Comparison of ENCODE assay signal across 9 cellular contexts in the genomic region with DNA sequence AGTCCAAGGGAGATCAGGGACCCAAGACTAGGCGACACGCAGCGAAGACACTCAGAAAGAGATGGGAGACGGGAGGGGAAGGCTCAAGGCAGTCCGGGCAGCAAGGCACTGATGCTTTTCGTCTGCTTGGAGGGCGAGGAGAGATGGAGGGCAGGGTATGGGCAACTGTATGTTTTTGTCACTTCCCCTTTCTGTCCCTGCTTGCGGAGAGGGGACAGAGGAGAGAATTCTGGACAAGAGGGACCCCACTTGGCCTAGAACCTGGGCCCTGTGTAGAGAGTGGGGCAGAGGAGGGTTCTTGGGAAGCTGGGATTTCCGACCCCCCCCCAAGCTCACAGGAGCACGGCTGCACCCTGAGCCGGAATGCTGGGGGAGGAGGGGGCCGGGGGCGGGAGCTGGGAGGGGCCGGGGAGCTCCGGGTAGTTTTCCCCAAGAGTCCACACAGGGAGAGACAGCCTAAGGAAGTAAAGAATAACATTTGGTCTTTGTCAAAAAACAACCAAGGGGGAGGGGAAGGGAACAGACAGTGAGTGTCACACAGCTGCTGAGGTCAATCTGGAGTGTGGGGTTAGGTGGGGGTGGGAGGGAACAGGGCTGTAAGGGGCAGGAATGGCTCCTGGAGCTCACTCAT. TPM values are rescaled to one million over a fixed set of nuclear protein-coding genes. Genes with fewer than 3 reads are reported as not detected.
DNase-seq lines count a peak whose midpoint lies in the region; ATAC-seq, FAIRE-seq and TF ChIP-seq lines count a peak whose summit lies in the region.
"Had no signal": no experiment of that assay in that cellular context is flagged by ENCODE, and none has a peak within 500 bp of the region (broad histone marks: within the 10 kb centered on the region; RNA-seq: fewer than 3 reads in every experiment).

No MANE protein-coding gene starts in this region.

- DNase-seq in AG04450 (ENCODE audit: low read depth, low spot score) = no peak
- DNase-seq in KBM-7 = peak; percentile 56
- DNase-seq in GM12878 (ENCODE audit: low read depth, low spot score) = no peak
- DNase-seq in mesenchymal stem cell = peak; percentile 85
- no peak for DNase-seq in activated effector memory CD4-positive, alpha-beta T cell treated with Interleukin-2 at 50 U/mL for 16 hours

- H3K27ac ChIP-seq in AG04450 (ENCODE audit: low read depth, low read length) (peak overlapping the region; percentile 87), GM12878 (ENCODE audit: control insufficient read depth, insufficient read depth) (peak overlapping the region; percentile 90), mesenchymal stem cell (ENCODE audit: low read length, poor library complexity, severe bottlenecking) (peak overlapping the region; percentile 96)

- H3K36me3 ChIP-seq in GM12878 (ENCODE audit: control insufficient read depth in 2 of 2, insufficient read depth in 2 of 2, low read length in 1 of 2) = peaks cover 10 to 11% of the 10 kb centered on the region in 2 experiments
- H3K36me3 ChIP-seq in mesenchymal stem cell (ENCODE audit: control insufficient read depth in 1 of 2, insufficient read depth in 2 of 2, low read depth in 1 of 2, low read length in 2 of 2) = peaks cover 33 to 39% of the 10 kb centered on the region in 2 experiments

- H3K4me2 ChIP-seq in GM12878 (ENCODE audit: control insufficient read depth, insufficient read depth) = peak overlapping the region; percentile 98
- H3K4me2 ChIP-seq in mesenchymal stem cell (ENCODE audit: low read length, poor library complexity, severe bottlenecking) = peak overlapping the region; percentile 90

- WGBS in GM12878 (ENCODE audit: insufficient coverage, insufficient replicate concordance, low lambda C conversion rate, missing lambda C conversion rate) = 0% methylated on average over 10 of the region's 15 CpGs
- 19% methylated on average over 13 of the region's 15 CpGs for WGBS in mesenchymal stem cell

- peak overlapping the region; percentile 98 for H4K91ac ChIP-seq in mesenchymal stem cell (ENCODE audit: low read length)

- peak overlapping the region; percentile 99 for H3K4ac ChIP-seq in mesenchymal stem cell (ENCODE audit: low read depth in 1 of 2, low read length in 2 of 2)

- H3K79me2 ChIP-seq in GM12878 (ENCODE audit: control insufficient read depth, insufficient read depth, low read length) = peaks cover 32% of the 10 kb centered on the region

- H3K9ac ChIP-seq in GM12878 (ENCODE audit: control insufficient read depth, insufficient read depth, low read length) = peak overlapping the region; percentile 86
- H3K9ac ChIP-seq in mesenchymal stem cell (ENCODE audit: low read length) = peak overlapping the region; percentile 95

- H2AFZ ChIP-seq in GM12878 (ENCODE audit: control insufficient read depth, low read depth, low read length) (peak overlapping the region; percentile 71), mesenchymal stem cell (ENCODE audit: low read depth, low read length) (no peak overlapping the region)

- TF ChIP-seq CTCF in AG04450 (IDR thresholded peaks at IDR 0.05; ENCODE audit: low read depth, low read length) (no peak), GM12878 (IDR thresholded peaks at IDR 0.05 in 2 of 3, conservative IDR thresholded peaks at IDR 0.05 in 1 of 3; ENCODE audit: control insufficient read depth in 2 of 3, extremely low read depth in 1 of 3, insufficient read depth in 1 of 3, low read depth in 3 of 3, low read length in 3 of 3) (no peak)

- H4K20me1 ChIP-seq in GM12878 (ENCODE audit: control insufficient read depth, insufficient read depth) = no peaks in the 10 kb centered on the region

- POLR2A ChIA-PET in AG04450 (lab: Yijun Ruan, JAX) (interaction anchor here (0.5 to 5.2 kb wide), 16 partner anchors 11 to 602 kb away, joined by 3 to 68 read pairs (median 4); partner anchors contain the start of genes AGFG2, MOSPD3, PCOLCE and SERPINE1), GM12878 (lab: Charles Lee) (interaction anchor here (0.5 to 4.3 kb wide), 22 partner anchors 13 to 155 kb away, joined by 3 to 47 read pairs (median 4); partner anchors contain the start of genes AGFG2, GNB2, MOSPD3 and ZCWPW1)

- BruUV-seq in GM12878 (replicated peaks; lab: Mats Ljungman, UMichigan) = no TSS peak

- RAD21 ChIA-PET in GM12878 (lab: Charles Lee; ENCODE audit: unreplicated experiment) = interaction anchor here (0.5 to 4.2 kb wide), 17 partner anchors 15 to 1473 kb away, joined by 3 to 21 read pairs (median 4); partner anchors contain the start of genes AGFG2, MEPCE, MOSPD3 and ZCWPW1

- peak overlapping the region; percentile 95 to 99 for H2BK12ac ChIP-seq in mesenchymal stem cell (ENCODE audit: low read length in 2 of 2)

- H2BK5ac ChIP-seq in mesenchymal stem cell (ENCODE audit: low read depth, low read length, poor library complexity, severe bottlenecking) = peak overlapping the region; percentile 83

- H2BK15ac ChIP-seq in mesenchymal stem cell (ENCODE audit: low read depth, poor library complexity, severe bottlenecking) = no peak overlapping the region

- peak; percentile 72 for FAIRE-seq in GM12878 (lab: Jason Lieb, UNC)
- FAIRE-seq: islet of Langerhans had no signal

- SMC1A ChIA-PET in GM12878 (lab: Charles Lee; ENCODE audit: uncharacterized antibody, unreplicated experiment) = interaction anchor here (1.0 to 4.6 kb wide), 9 partner anchors 13 to 122 kb away, joined by 3 to 19 read pairs (median 4); partner anchors contain the start of genes POP7 and TSC22D4

- TF ChIP-seq POLR2A in GM12878 (IDR thresholded peaks at IDR 0.05; ENCODE audit: low read depth, low read length) = no peak

- H3K4me1 ChIP-seq in GM12878 (ENCODE audit: control insufficient read depth, insufficient read depth, low read length) = peaks cover 24% of the 10 kb centered on the region
- H3K4me1 ChIP-seq in mesenchymal stem cell (ENCODE audit: control insufficient read depth, insufficient read depth, low read depth, low read length) = peaks cover 29% of the 10 kb centered on the region

- in situ Hi-C loops in KBM-7 (cut with MboI; ENCODE audit: low pct_unique_long_range_greater_than_20kb, low sequenced_read_pairs) = no loop called here
- in situ Hi-C loops in GM12878 (cut with MboI) = no loop called here

- peak overlapping the region; percentile 98 to 99 for H3K18ac ChIP-seq in mesenchymal stem cell (ENCODE audit: low read depth in 1 of 2, low read length in 2 of 2)

- H2AK5ac ChIP-seq in mesenchymal stem cell (ENCODE audit: low read length, severe bottlenecking) = peak overlapping the region; percentile 28

- no peak for TF ChIP-seq RAD21 in GM12878 (IDR thresholded peaks at IDR 0.05; ENCODE audit: insufficient read depth, low read depth, low read length)

- H3K9me3 ChIP-seq in AG04450 (ENCODE audit: control insufficient read depth, insufficient read depth, low read length) = no peaks in the 10 kb centered on the region; the same call in 1 of the 2 replicates
- no peaks in the 10 kb centered on the region for H3K9me3 ChIP-seq in GM12878 (replicated peaks; ENCODE audit: control insufficient read depth, insufficient read depth, low read length)
- no peaks in the 10 kb centered on the region for H3K9me3 ChIP-seq in mesenchymal stem cell (ENCODE audit: control insufficient read depth, low read length)

- H3K23ac ChIP-seq in mesenchymal stem cell (ENCODE audit: low read length in 2 of 2) = peak overlapping the region in 1 of 2 experiments; percentile 42

- peak overlapping the region; percentile 91 for H2BK120ac ChIP-seq in mesenchymal stem cell (ENCODE audit: low read depth, low read length)

- CTCF ChIA-PET in AG04450 (lab: Charles Lee) (interaction anchor here (0.5 to 3.8 kb wide), 7 partner anchors 15 to 137 kb away, joined by 3 to 25 read pairs (median 8); partner anchors contain the start of genes PCOLCE and POP7), GM12878 (lab: Yijun Ruan, JAX) (interaction anchor here (0.6 to 11.6 kb wide), 15 partner anchors 12 to 268 kb away, joined by 3 to 190 read pairs (median 4); partner anchors contain the start of genes GIGYF1, MOSPD3, POP7 and SLC12A9)

- intact Hi-C loops in GM12878 (cut with micrococcal nuclease; ENCODE audit: unreplicated experiment) = no loop called here

- H3K14ac ChIP-seq in mesenchymal stem cell (ENCODE audit: low read length in 2 of 2) = peak overlapping the region in 1 of 2 experiments; percentile 99

- peaks cover 17% of the 10 kb centered on the region for H3K79me1 ChIP-seq in mesenchymal stem cell (replicated peaks; ENCODE audit: low read length, poor library complexity, severe bottlenecking)

- TF ChIP-seq EP300 in GM12878 (IDR thresholded peaks at IDR 0.05; ENCODE audit: borderline replicate concordance in 1 of 2, control insufficient read depth in 1 of 2, low read depth in 2 of 2, low read length in 2 of 2) = no peak

- H3K27me3 ChIP-seq in AG04450 (ENCODE audit: control insufficient read depth, insufficient read depth, low read length) = no peaks in the 10 kb centered on the region
- no peaks in the 10 kb centered on the region for H3K27me3 ChIP-seq in GM12878 (replicated peaks in 1 of 2; ENCODE audit: control insufficient read depth in 2 of 2, insufficient read depth in 2 of 2, low read length in 1 of 2)
- H3K27me3 ChIP-seq in mesenchymal stem cell (ENCODE audit: control insufficient read depth in 1 of 2, insufficient read depth in 1 of 2, low read length in 2 of 2) = no peaks in the 10 kb centered on the region

- H4K8ac ChIP-seq in mesenchymal stem cell (ENCODE audit: low read length) = peak overlapping the region; percentile 98

- H3K4me3 ChIP-seq in AG04450 (ENCODE audit: low read depth, low read length) = peak overlapping the region; percentile 99
- peak overlapping the region; percentile 83 for H3K4me3 ChIP-seq in GM12878
- peak overlapping the region; percentile 96 to 99 for H3K4me3 ChIP-seq in mesenchymal stem cell (ENCODE audit: insufficient read depth in 1 of 2, low read depth in 1 of 2, low read length in 2 of 2)

- ATAC-seq in GM12878 (peak; percentile 2; the same call in 2 of the 3 replicates), HG02623 (IDR thresholded peaks at IDR 0.05; ENCODE audit: unreplicated experiment) (no peak), HG03039 (IDR thresholded peaks at IDR 0.05; ENCODE audit: unreplicated experiment) (no peak), HG02571 (IDR thresholded peaks at IDR 0.05; ENCODE audit: unreplicated experiment) (no peak)

RNA-seq across cellular contexts. Expression of gene LRCH4, which starts 1.8 kb away (rescaled TPM):
- polyA plus RNA-seq in AG04450 (2011; rRNA removed) (11.3 and 12.9 TPM in 2 replicates), GM12878 (2011; rRNA removed) (7.6 and 15.4 TPM in 2 replicates), GM12878 (2014; fragmentation: Illumina TruSeq; extraction: Trizol) (2.7 and 10.8 TPM in 2 replicates), GM12878 (2014; fragmentation: Nextera tagmentation; extraction: Ambion mirVana) (1 to 10 TPM in 1 of 2 experiments, under 1 TPM in 1; 0.58 to 1.7 TPM), GM12878 (2014; rRNA removed) (68.0 and 84.2 TPM in 2 replicates), GM12878 (2016; fragmentation: Nextera tagmentation; extraction: Ambion mirVana) (10 to 100 TPM; 41.4 to 64.0 TPM)
- 16.2 and 22.0 TPM in 2 replicates for polyA minus RNA-seq in AG04450 (2011; rRNA and poly(A)+ RNA removed)
- 63.4 and 80.4 TPM in 2 replicates for total RNA-seq in GM12878 (2013; cell fraction: nucleolus; rRNA removed)
- total RNA-seq in GM12878 (2014; rRNA removed) (38.1 and 41.9 TPM in 2 replicates), GM12878 (2014; rRNA removed; fragmentation: Illumina TruSeq; extraction: Trizol) (10.9 and 11.9 TPM in 2 replicates), GM12878 (2021) (82.6 and 96.7 TPM in 2 replicates)
- polyA plus RNA-seq in GM12878 (2011; ENCODE audit: low read depth) = 11.7 TPM
- polyA plus RNA-seq in GM12878 (2011; cell fraction: cytosol; rRNA removed) = 17.3 and 25.9 TPM in 2 replicates
- 141 and 178 TPM in 2 replicates for polyA plus RNA-seq in GM12878 (2011; cell fraction: nucleus; rRNA removed)
- polyA plus RNA-seq in GM12878 (2012) = 29.9 and 33.1 TPM in 2 replicates
- polyA minus RNA-seq in GM12878 (2011; rRNA and poly(A)+ RNA removed) = 9.2 and 21.5 TPM in 2 replicates
- polyA minus RNA-seq in GM12878 (2011; cell fraction: cytosol; rRNA and poly(A)+ RNA removed) = 10.2 and 24.1 TPM in 2 replicates
- polyA minus RNA-seq in GM12878 (2011; cell fraction: nucleus; rRNA and poly(A)+ RNA removed) = 31.4 and 55.1 TPM in 2 replicates
- polyA plus RNA-seq in mesenchymal stem cell (2013, experiment 1 of 2) = 72.6 TPM
- polyA plus RNA-seq in mesenchymal stem cell (2013, experiment 2 of 2) = 68.0 TPM

RNA-seq across cellular contexts. Expression of gene FBXO24, which starts 2.0 kb away (rescaled TPM):
- polyA plus RNA-seq in AG04450 (2011; rRNA removed) (0.29 and 0.33 TPM in 2 replicates), GM12878 (2011; rRNA removed) (0.78 and 0.96 TPM in 2 replicates), GM12878 (2014; fragmentation: Illumina TruSeq; extraction: Trizol) (0.24 TPM in 1 of 2 replicates, not detected in the other), GM12878 (2014; fragmentation: Nextera tagmentation; extraction: Ambion mirVana) (not detected), GM12878 (2014; rRNA removed) (0.30 and 0.60 TPM in 2 replicates), GM12878 (2016; fragmentation: Nextera tagmentation; extraction: Ambion mirVana) (under 1 TPM in 1 of 2 experiments, not detected in 1; 0.19 TPM)
- 0.35 and 2.1 TPM in 2 replicates for polyA minus RNA-seq in AG04450 (2011; rRNA and poly(A)+ RNA removed)
- total RNA-seq in GM12878 (2013; cell fraction: nucleolus; rRNA removed) = 1.7 and 2.4 TPM in 2 replicates
- total RNA-seq in GM12878 (2014; rRNA removed) (0.11 and 0.16 TPM in 2 replicates), GM12878 (2014; rRNA removed; fragmentation: Illumina TruSeq; extraction: Trizol) (0.23 and 0.31 TPM in 2 replicates), GM12878 (2021) (not detected in 2 replicates)
- polyA plus RNA-seq in GM12878 (2011; ENCODE audit: low read depth) = not detected
- polyA plus RNA-seq in GM12878 (2011; cell fraction: cytosol; rRNA removed) = 0.74 and 0.88 TPM in 2 replicates
- 2.2 and 2.8 TPM in 2 replicates for polyA plus RNA-seq in GM12878 (2011; cell fraction: nucleus; rRNA removed)
- 0.09 and 0.48 TPM in 2 replicates for polyA plus RNA-seq in GM12878 (2012)
- polyA minus RNA-seq in GM12878 (2011; rRNA and poly(A)+ RNA removed) = 1.2 and 2.0 TPM in 2 replicates
- polyA minus RNA-seq in GM12878 (2011; cell fraction: cytosol; rRNA and poly(A)+ RNA removed) = not detected in 2 replicates
- polyA minus RNA-seq in GM12878 (2011; cell fraction: nucleus; rRNA and poly(A)+ RNA removed) = 0.73 and 1.2 TPM in 2 replicates
- polyA plus RNA-seq in mesenchymal stem cell (2013, experiment 1 of 2) = 0.37 TPM
- 0.33 TPM for polyA plus RNA-seq in mesenchymal stem cell (2013, experiment 2 of 2)

RNA-seq across cellular contexts. Expression of gene SAP25, which starts 10.5 kb away (rescaled TPM):
- polyA plus RNA-seq in AG04450 (2011; rRNA removed) (not detected in 2 replicates), GM12878 (2011; rRNA removed) (0.19 and 0.60 TPM in 2 replicates), GM12878 (2014; fragmentation: Illumina TruSeq; extraction: Trizol) (0.15 TPM in 1 of 2 replicates, not detected in the other), GM12878 (2014; fragmentation: Nextera tagmentation; extraction: Ambion mirVana) (1 to 10 TPM in 1 of 2 experiments, under 1 TPM in 1; 0.14 to 1.1 TPM), GM12878 (2014; rRNA removed) (8.6 and 12.5 TPM in 2 replicates), GM12878 (2016; fragmentation: Nextera tagmentation; extraction: Ambion mirVana) (1 to 10 TPM; 1.1 to 2.8 TPM)
- polyA minus RNA-seq in AG04450 (2011; rRNA and poly(A)+ RNA removed) = not detected in 2 replicates
- total RNA-seq in GM12878 (2013; cell fraction: nucleolus; rRNA removed) = 2.1 TPM in 1 of 2 replicates, not detected in the other
- total RNA-seq in GM12878 (2014; rRNA removed) (1.8 and 1.9 TPM in 2 replicates), GM12878 (2014; rRNA removed; fragmentation: Illumina TruSeq; extraction: Trizol) (0.18 and 0.83 TPM in 2 replicates), GM12878 (2021) (7.0 and 8.3 TPM in 2 replicates)
- polyA plus RNA-seq in GM12878 (2011; ENCODE audit: low read depth) = 4.0 TPM
- polyA plus RNA-seq in GM12878 (2011; cell fraction: cytosol; rRNA removed) = 0.81 and 1.7 TPM in 2 replicates
- 21.7 and 26.8 TPM in 2 replicates for polyA plus RNA-seq in GM12878 (2011; cell fraction: nucleus; rRNA removed)
- polyA plus RNA-seq in GM12878 (2012) = 5.1 and 6.3 TPM in 2 replicates
- polyA minus RNA-seq in GM12878 (2011; rRNA and poly(A)+ RNA removed) = not detected in 2 replicates
- not detected in 2 replicates for polyA minus RNA-seq in GM12878 (2011; cell fraction: cytosol; rRNA and poly(A)+ RNA removed)
- polyA minus RNA-seq in GM12878 (2011; cell fraction: nucleus; rRNA and poly(A)+ RNA removed) = 1.5 and 3.0 TPM in 2 replicates
- polyA plus RNA-seq in mesenchymal stem cell (2013, experiment 1 of 2) = 1.9 TPM
- polyA plus RNA-seq in mesenchymal stem cell (2013, experiment 2 of 2) = 1.4 TPM

RNA-seq across cellular contexts. Expression of gene PCOLCE, which starts 18.0 kb away (rescaled TPM):
- polyA plus RNA-seq in AG04450 (2011; rRNA removed) (164 and 227 TPM in 2 replicates), GM12878 (2011; rRNA removed) (0.56 and 0.88 TPM in 2 replicates), GM12878 (2014; fragmentation: Illumina TruSeq; extraction: Trizol) (0.57 and 1.0 TPM in 2 replicates), GM12878 (2014; fragmentation: Nextera tagmentation; extraction: Ambion mirVana) (under 1 TPM; 0.27 to 0.45 TPM), GM12878 (2014; rRNA removed) (2.2 and 2.9 TPM in 2 replicates), GM12878 (2016; fragmentation: Nextera tagmentation; extraction: Ambion mirVana) (1 to 10 TPM; 1.8 to 2.7 TPM)
- 37.1 and 50.6 TPM in 2 replicates for polyA minus RNA-seq in AG04450 (2011; rRNA and poly(A)+ RNA removed)
- 1.6 TPM in 1 of 2 replicates, not detected in the other for total RNA-seq in GM12878 (2013; cell fraction: nucleolus; rRNA removed)
- total RNA-seq in GM12878 (2014; rRNA removed) (0.85 and 0.87 TPM in 2 replicates), GM12878 (2014; rRNA removed; fragmentation: Illumina TruSeq; extraction: Trizol) (0.32 and 0.40 TPM in 2 replicates), GM12878 (2021) (2.5 and 3.4 TPM in 2 replicates)
- 1.1 TPM for polyA plus RNA-seq in GM12878 (2011; ENCODE audit: low read depth)
- polyA plus RNA-seq in GM12878 (2011; cell fraction: cytosol; rRNA removed) = 1.1 and 1.4 TPM in 2 replicates
- polyA plus RNA-seq in GM12878 (2011; cell fraction: nucleus; rRNA removed) = 8.6 and 9.6 TPM in 2 replicates
- 4.3 and 5.7 TPM in 2 replicates for polyA plus RNA-seq in GM12878 (2012)
- polyA minus RNA-seq in GM12878 (2011; rRNA and poly(A)+ RNA removed) = 0.36 TPM in 1 of 2 replicates, not detected in the other
- polyA minus RNA-seq in GM12878 (2011; cell fraction: cytosol; rRNA and poly(A)+ RNA removed) = not detected in 2 replicates
- polyA minus RNA-seq in GM12878 (2011; cell fraction: nucleus; rRNA and poly(A)+ RNA removed) = 1.8 and 2.7 TPM in 2 replicates
- polyA plus RNA-seq in mesenchymal stem cell (2013, experiment 1 of 2) = 255 TPM
- polyA plus RNA-seq in mesenchymal stem cell (2013, experiment 2 of 2) = 254 TPM

RNA-seq across cellular contexts. Expression of gene MOSPD3, which starts 28.2 kb away (rescaled TPM):
- polyA plus RNA-seq in AG04450 (2011; rRNA removed) = 9.1 and 10.0 TPM in 2 replicates
- polyA minus RNA-seq in AG04450 (2011; rRNA and poly(A)+ RNA removed) = 4.0 and 4.8 TPM in 2 replicates
- 2.1 and 2.3 TPM in 2 replicates for total RNA-seq in GM12878 (2013; cell fraction: nucleolus; rRNA removed)
- total RNA-seq in GM12878 (2014; rRNA removed) = 4.4 and 6.7 TPM in 2 replicates
- total RNA-seq in GM12878 (2014; rRNA removed; fragmentation: Illumina TruSeq; extraction: Trizol) = 1.8 and 2.6 TPM in 2 replicates
- total RNA-seq in GM12878 (2021) = 7.7 and 7.8 TPM in 2 replicates
- polyA plus RNA-seq in GM12878 (2011; ENCODE audit: low read depth) = 4.1 TPM
- polyA plus RNA-seq in GM12878 (2011; rRNA removed) = 0.71 and 1.7 TPM in 2 replicates
- 2.7 and 3.3 TPM in 2 replicates for polyA plus RNA-seq in GM12878 (2011; cell fraction: cytosol; rRNA removed)
- polyA plus RNA-seq in GM12878 (2011; cell fraction: nucleus; rRNA removed) = 8.5 and 8.7 TPM in 2 replicates
- 11.0 and 11.9 TPM in 2 replicates for polyA plus RNA-seq in GM12878 (2012)
- polyA plus RNA-seq in GM12878 (2014; fragmentation: Illumina TruSeq; extraction: Trizol) = 1.2 and 2.9 TPM in 2 replicates
- 1 to 10 TPM in 1 of 2 experiments, under 1 TPM in 1; 0.61 to 1.2 TPM for polyA plus RNA-seq in GM12878 (2014; fragmentation: Nextera tagmentation; extraction: Ambion mirVana)
- polyA plus RNA-seq in GM12878 (2014; rRNA removed) = 5.3 and 9.0 TPM in 2 replicates
- 10 to 100 TPM in 1 of 2 experiments, 1 to 10 TPM in 1; 9.3 to 13.6 TPM for polyA plus RNA-seq in GM12878 (2016; fragmentation: Nextera tagmentation; extraction: Ambion mirVana)
- polyA minus RNA-seq in GM12878 (2011; rRNA and poly(A)+ RNA removed) = 0.29 and 2.3 TPM in 2 replicates
- polyA minus RNA-seq in GM12878 (2011; cell fraction: cytosol; rRNA and poly(A)+ RNA removed) = 1.4 and 2.8 TPM in 2 replicates
- 2.3 and 3.0 TPM in 2 replicates for polyA minus RNA-seq in GM12878 (2011; cell fraction: nucleus; rRNA and poly(A)+ RNA removed)
- polyA plus RNA-seq in mesenchymal stem cell (2013, experiment 1 of 2) = 25.6 TPM
- 23.4 TPM for polyA plus RNA-seq in mesenchymal stem cell (2013, experiment 2 of 2)

Comparison
In these comparisons a context has a peak if more than half of its experiments do, and no peak if none do; other contexts are left out.
1. DNase-seq: peak in KBM-7 (single experiment) and mesenchymal stem cell (single experiment); none in AG04450 (single experiment), GM12878 (single experiment) and activated effector memory CD4-positive, alpha-beta T cell treated with Interleukin-2 at 50 U/mL for 16 hours (single experiment).
2. Peak in every context shown above with its lines, with median percentiles within 50 percentile points of each other: H3K27ac ChIP-seq and H3K4me3 ChIP-seq.